In the genomic region with DNA sequence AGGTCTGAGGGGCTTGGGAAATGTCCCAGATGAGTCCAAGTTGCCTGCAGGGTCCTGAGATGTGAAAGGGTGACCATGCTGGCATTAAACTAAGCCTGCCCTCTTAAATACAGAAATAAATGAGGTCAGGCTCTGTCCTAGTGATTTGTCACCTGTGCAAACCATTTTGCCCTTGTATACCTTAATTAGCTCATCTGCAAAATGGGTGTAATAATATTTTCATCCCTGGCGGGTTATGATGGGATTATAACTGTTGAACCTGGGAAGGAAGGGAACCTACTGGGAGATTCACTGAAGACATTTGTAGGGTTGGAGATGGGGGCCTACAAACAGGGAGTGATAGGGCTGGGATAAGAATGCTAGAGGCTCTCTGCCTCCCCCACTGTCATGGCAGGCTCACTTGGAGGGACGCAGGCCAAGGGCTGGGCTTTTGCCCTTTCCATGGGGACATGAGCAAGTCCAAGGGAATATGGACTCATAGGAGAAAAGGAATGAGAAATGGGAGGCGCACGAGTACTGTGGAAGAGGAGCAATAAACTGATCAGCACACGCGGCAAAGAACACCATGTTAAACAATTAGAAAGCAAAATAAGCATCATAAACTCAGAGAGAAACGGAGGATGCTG, we compare ENCODE assay signal across 25 cellular contexts. TPM values are rescaled to one million over a fixed set of nuclear protein-coding genes. Genes with fewer than 3 reads are reported as not detected.
"Had no signal": no experiment of that assay in that cellular context is flagged by ENCODE, and none has a peak within 500 bp of the region (broad histone marks: within the 10 kb centered on the region; RNA-seq: fewer than 3 reads in every experiment).

No MANE protein-coding gene starts in this region.

- H3K4me1 ChIP-seq: colonic mucosa, lower lobe of right lung, pancreas had no signal

- H3K27me3 ChIP-seq: colonic mucosa, pancreas, vagina had no signal

- H3K4me3 ChIP-seq: colonic mucosa, left ventricle myocardium inferior, lower lobe of right lung, pancreas, smooth muscle cell, suprapubic skin, vagina had no signal

- FAIRE-seq: pancreas had no signal

- H3K4me2 ChIP-seq: smooth muscle cell had no signal

- H3K36me3 ChIP-seq: colonic mucosa, left ventricle myocardium inferior, lower lobe of right lung, pancreas, suprapubic skin, vagina had no signal

- ATAC-seq: esophagus mucosa; left colon; lower lobe of right lung; natural killer cell treated with Interleukin-12 subunit alpha and Interleukin-12 subunit beta and Interleukin-15 and Interleukin-18, amount 100 ng/mL, for 72 hours; pancreas; sciatic nerve; stimulated activated effector memory CD8-positive, alpha-beta T cell treated with anti-CD3 and anti-CD28 coated beads, Interleukin-12 subunit alpha, Interleukin-12 subunit beta, amount 100 ng/mL, for 72 hours; stimulated activated naive CD8-positive, alpha-beta T cell treated with anti-CD3 and anti-CD28 coated beads, Interleukin-15, amount 100 ng/mL, for 72 hours had no signal

- DNase-seq: colonic mucosa; effector CD8-positive, alpha-beta T cell; endodermal cell; foreskin melanocyte; hypothalamus; immature natural killer cell; islet precursor cell; kidney glomerular epithelial cell; left colon; left ventricle myocardium inferior; lower lobe of right lung; naive B cell; pancreas; stimulated activated CD4-positive, alpha-beta T cell treated with anti-CD3 and anti-CD28 coated beads, Interleukin-2, amount 100 ng/mL, for 24 hours; stimulated activated CD4-positive, alpha-beta T cell treated with anti-CD3 and anti-CD28 coated beads, Interleukin-4, amount 100 ng/mL, for 24 hours; stimulated activated naive CD8-positive, alpha-beta T cell treated with anti-CD3 and anti-CD28 coated beads, Interleukin-15, amount 100 ng/mL, for 72 hours; trophoblast cell had no signal

- H3K27ac ChIP-seq: colonic mucosa, epithelial cell of prostate, left ventricle myocardium inferior, lower lobe of right lung, pancreas, suprapubic skin, vagina had no signal

- H3K9me3 ChIP-seq: colonic mucosa, lower lobe of right lung, pancreas, suprapubic skin, vagina had no signal

RNA-seq across cellular contexts. Expression of a gene that starts 4.4 kb away (rescaled TPM):
- polyA plus RNA-seq: immature natural killer cell had no signal
